In genomic region chr11:2387266-2387982, GRCh38 we compare ENCODE assay signal across 10 cellular contexts. TPM values are rescaled to one million over a fixed set of nuclear protein-coding genes. Genes with fewer than 3 reads are reported as not detected.
DNase-seq lines count a peak whose midpoint lies in the region; ATAC-seq and TF ChIP-seq lines count a peak whose summit lies in the region.
"Had no signal": no experiment of that assay in that cellular context is flagged by ENCODE, and none has a peak within 500 bp of the region (broad histone marks: within the 10 kb centered on the region; RNA-seq: fewer than 3 reads in every experiment).

No MANE protein-coding gene starts in this region.

- peak overlapping the region; percentile 100 for H3K4me2 ChIP-seq in BLaER1
- peak overlapping the region; percentile 53 for H3K4me2 ChIP-seq in KMS-11
- H3K4me2 ChIP-seq in neural progenitor cell = no peak overlapping the region

- H3K36me3 ChIP-seq in BLaER1 (peaks cover 14% of the 10 kb centered on the region), KMS-11 (ENCODE audit: insufficient read depth) (no peaks in the 10 kb centered on the region), neural progenitor cell (no peaks in the 10 kb centered on the region)

- H4K20me1 ChIP-seq in BLaER1 = peaks cover 97% of the 10 kb centered on the region
- no peaks in the 10 kb centered on the region for H4K20me1 ChIP-seq in KMS-11 (ENCODE audit: insufficient read depth)
- peaks cover 97% of the 10 kb centered on the region for H4K20me1 ChIP-seq in neural progenitor cell (ENCODE audit: low read depth)

- H3K27ac ChIP-seq in BLaER1 = peak overlapping the region; percentile 83
- peak overlapping the region; percentile 94 for H3K27ac ChIP-seq in KMS-11
- peak overlapping the region; percentile 53 for H3K27ac ChIP-seq in neural progenitor cell

- DNase-seq in effector memory CD8-positive, alpha-beta T cell = peak; percentile 60 to 64 (median 62)
- DNase-seq in neural progenitor cell (ENCODE audit: low spot score) (peak; percentile 32), NCI-H345 treated with DMSO at 0.1 percent for 48 hours (lab: John Stamatoyannopoulos, UW; ENCODE audit: unreplicated experiment) (no peak), COLO668 (lab: John Stamatoyannopoulos, UW; ENCODE audit: unreplicated experiment) (no peak)
- DNase-seq: effector CD8-positive, alpha-beta T cell had no signal

- H3K79me2 ChIP-seq in KMS-11 (ENCODE audit: insufficient read depth, low read depth) (no peaks in the 10 kb centered on the region), neural progenitor cell (ENCODE audit: low read depth) (peaks cover 84% of the 10 kb centered on the region)

- H3K4me3 ChIP-seq in BLaER1 = peak overlapping the region; percentile 62
- H3K4me3 ChIP-seq in KMS-11 (IDR thresholded peaks at IDR 0.05; ENCODE audit: insufficient read depth, low read depth, low read length) = no peak overlapping the region
- no peak overlapping the region for H3K4me3 ChIP-seq in neural progenitor cell

- H3K27me3 ChIP-seq in BLaER1 (no peaks in the 10 kb centered on the region), KMS-11 (ENCODE audit: insufficient read depth, low read depth) (no peaks in the 10 kb centered on the region), neural progenitor cell (no peaks in the 10 kb centered on the region)

- H3K9me3 Mint-ChIP-seq in effector memory CD8-positive, alpha-beta T cell = no peaks in the 10 kb centered on the region
- H3K9me3 Mint-ChIP-seq in neural progenitor cell = no peaks in the 10 kb centered on the region

- H3F3A ChIP-seq in neural progenitor cell (ENCODE audit: low read depth) = no peaks in the 10 kb centered on the region

- H3K4me3 Mint-ChIP-seq in effector memory CD8-positive, alpha-beta T cell = peak overlapping the region; percentile 81 to 83
- no peak overlapping the region for H3K4me3 Mint-ChIP-seq in neural progenitor cell

- H3K4me1 ChIP-seq in BLaER1 (peaks cover 97% of the 10 kb centered on the region), KMS-11 (ENCODE audit: low read depth, poor library complexity, severe bottlenecking) (peaks cover 53% of the 10 kb centered on the region), neural progenitor cell (peaks cover 13% of the 10 kb centered on the region)

- peak; percentile 75 for ATAC-seq in effector memory CD8-positive, alpha-beta T cell (replicated peaks)
- no peak for ATAC-seq in HG02759 (IDR thresholded peaks at IDR 0.05; ENCODE audit: unreplicated experiment)
- no peak for ATAC-seq in GM21786 (IDR thresholded peaks at IDR 0.05; ENCODE audit: unreplicated experiment)

- no peaks in the 10 kb centered on the region for H3K9me3 ChIP-seq in BLaER1
- H3K9me3 ChIP-seq in neural progenitor cell (ENCODE audit: low read depth) = no peaks in the 10 kb centered on the region

- peak overlapping the region; percentile 74 to 92 for H3K27ac Mint-ChIP-seq in effector memory CD8-positive, alpha-beta T cell
- peak overlapping the region; percentile 46 for H3K27ac Mint-ChIP-seq in neural progenitor cell

- peaks cover 64 to 73% of the 10 kb centered on the region in 2 donors for H3K4me1 Mint-ChIP-seq in effector memory CD8-positive, alpha-beta T cell (ENCODE audit: low read depth in 2 of 2)
- peaks cover 35% of the 10 kb centered on the region for H3K4me1 Mint-ChIP-seq in neural progenitor cell

- H3K9ac ChIP-seq in BLaER1 = peak overlapping the region; percentile 73
- H3K9ac ChIP-seq in KMS-11 = peak overlapping the region; percentile 71
- H3K9ac ChIP-seq in neural progenitor cell = no peak overlapping the region

- no peaks in the 10 kb centered on the region for H3K27me3 Mint-ChIP-seq in effector memory CD8-positive, alpha-beta T cell
- H3K27me3 Mint-ChIP-seq in neural progenitor cell (ENCODE audit: insufficient read depth, low read depth) = no peaks in the 10 kb centered on the region

- TF ChIP-seq CTCF in KMS-11 (conservative IDR thresholded peaks at IDR 0.05; ENCODE audit: low read depth, low read length) (no peak), neural progenitor cell (IDR thresholded peaks at IDR 0.05) (no peak)

- H2AFZ ChIP-seq in KMS-11 (ENCODE audit: low read depth) (peak overlapping the region; percentile 58), neural progenitor cell (replicated peaks) (no peak overlapping the region)

- peaks cover 84% of the 10 kb centered on the region for H3K36me3 Mint-ChIP-seq in effector memory CD8-positive, alpha-beta T cell (ENCODE audit: insufficient read depth)
- no peaks in the 10 kb centered on the region for H3K36me3 Mint-ChIP-seq in neural progenitor cell

RNA-seq across cellular contexts. Expression of gene CD81, which starts 10.3 kb away (rescaled TPM):
- 87.6 and 181 TPM in 2 replicates for total RNA-seq in neural progenitor cell (ENCODE audit: low replicate concordance)

RNA-seq across cellular contexts. Expression of gene TSSC4, which starts 13.1 kb away (rescaled TPM):
- 11.1 and 30.2 TPM in 2 replicates for total RNA-seq in neural progenitor cell (ENCODE audit: low replicate concordance)

RNA-seq across cellular contexts. Expression of gene TRPM5, which starts 56.9 kb away (rescaled TPM):
- total RNA-seq in neural progenitor cell (ENCODE audit: low replicate concordance) = 0.34 TPM in 1 of 2 replicates, not detected in the other
- total RNA-seq: NCI-H460 had no signal

RNA-seq across cellular contexts. Expression of gene KCNQ1, which starts 57.4 kb away (rescaled TPM):
- 0.11 and 0.99 TPM in 2 replicates for total RNA-seq in neural progenitor cell (ENCODE audit: low replicate concordance)
- total RNA-seq: NCI-H460 had no signal

Comparison
In these comparisons a context has a peak if more than half of its experiments do, and no peak if none do; other contexts are left out.
1. DNase-seq: peak in effector memory CD8-positive, alpha-beta T cell (3 of 3) and neural progenitor cell (single experiment); none in NCI-H345 treated with DMSO at 0.1 percent for 48 hours (single experiment) and COLO668 (single experiment).
2. Peak in every context shown above with its lines, with median percentiles within 50 percentile points of each other: H3K27ac ChIP-seq.